In genomic region chr22:46312848-46313247, GRCh38 we compare ENCODE assay signal across 2 cellular contexts. TPM values are rescaled to one million over a fixed set of nuclear protein-coding genes. Genes with fewer than 3 reads are reported as not detected.
"Had no signal": no experiment of that assay in that cellular context is flagged by ENCODE, and none has a peak within 500 bp of the region (broad histone marks: within the 10 kb centered on the region; RNA-seq: fewer than 3 reads in every experiment).

No MANE protein-coding gene starts in this region.

RNA-seq across cellular contexts. Expression of gene PKDREJ, which starts 49.7 kb away (rescaled TPM):
- total RNA-seq: upper lobe of right lung, vagina had no signal
